Comparison of ENCODE assay signal across 25 cellular contexts in the genomic region with DNA sequence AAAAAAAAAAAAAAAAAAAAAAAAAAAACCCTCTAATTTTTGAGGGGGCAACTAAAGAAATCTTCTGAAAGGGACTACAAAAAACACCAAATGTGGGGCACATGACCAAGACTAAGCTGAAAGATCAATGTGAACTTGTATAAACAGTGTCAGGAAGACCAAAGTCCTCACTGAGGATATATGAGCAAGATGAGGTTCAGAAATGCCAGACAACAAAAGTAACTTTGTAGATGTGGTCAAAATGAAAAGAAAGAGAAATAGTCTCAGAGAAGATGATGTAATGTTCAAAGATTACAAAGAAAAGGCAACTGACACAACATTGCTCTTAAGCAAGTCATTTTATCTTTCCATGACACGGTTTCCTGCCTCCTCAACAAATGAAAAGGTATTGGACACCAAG. TPM values are rescaled to one million over a fixed set of nuclear protein-coding genes. Genes with fewer than 3 reads are reported as not detected.
"Had no signal": no experiment of that assay in that cellular context is flagged by ENCODE, and none has a peak within 500 bp of the region (broad histone marks: within the 10 kb centered on the region; RNA-seq: fewer than 3 reads in every experiment).

No MANE protein-coding gene starts in this region.

- FAIRE-seq: kidney had no signal

- ATAC-seq: activated CD4-positive, alpha-beta T cell treated with anti-CD3 and anti-CD28 coated beads for 36 hours; activated CD8-positive, alpha-beta memory T cell treated with anti-CD3 and anti-CD28 coated beads, Interleukin-2, amount 10 ng/mL, durations not matched to agents 7 days and 5 days; activated CD8-positive, alpha-beta T cell treated with anti-CD3 and anti-CD28 coated beads, Interleukin-2, amount 10 ng/mL, durations not matched to agents 7 days and 5 days; body of pancreas; heart left ventricle; mucosa of descending colon; natural killer cell treated with Interleukin-12 subunit alpha and Interleukin-12 subunit beta and Interleukin-15 and Interleukin-18, amount 100 ng/mL, for 72 hours; right cardiac atrium; stimulated activated naive CD8-positive, alpha-beta T cell treated with anti-CD3 and anti-CD28 coated beads, Interleukin-15, Interleukin-2, amounts not matched to agents 100 U/mL and 50 U/mL, for 24 hours had no signal

- DNase-seq: activated CD4-positive, alpha-beta T cell treated with anti-CD3 and anti-CD28 coated beads for 36 hours; activated CD4-positive, CD25-positive, alpha-beta regulatory T cell; activated CD8-positive, alpha-beta memory T cell treated with anti-CD3 and anti-CD28 coated beads, Interleukin-2, amount 10 ng/mL, durations not matched to agents 7 days and 5 days; activated CD8-positive, alpha-beta T cell treated with anti-CD3 and anti-CD28 coated beads, Interleukin-2, amount 10 ng/mL, durations not matched to agents 7 days and 5 days; activated T-cell treated with anti-CD3 and anti-CD28 coated beads, Interleukin-2, amount 50 U/mL, for 48 hours; body of pancreas; cerebellar nuclear complex; colonic mucosa; effector CD8-positive, alpha-beta T cell; foreskin fibroblast; heart left ventricle; hypothalamus; immature natural killer cell; kidney; mucosa of descending colon; right cardiac atrium; stimulated activated CD4-positive, alpha-beta T cell treated with anti-CD3 and anti-CD28 coated beads, Interleukin-4, amount 100 ng/mL, for 1 hour; stimulated activated naive CD8-positive, alpha-beta T cell treated with anti-CD3 and anti-CD28 coated beads, Interleukin-15, Interleukin-2, amounts not matched to agents 100 U/mL and 50 U/mL, for 24 hours; testis; transverse colon had no signal

RNA-seq across cellular contexts. Expression of gene PTPRZ1, which starts 48.7 kb away (rescaled TPM):
- total RNA-seq: activated CD4-positive, alpha-beta T cell treated with anti-CD3 and anti-CD28 coated beads for 36 hours; activated CD8-positive, alpha-beta memory T cell treated with anti-CD3 and anti-CD28 coated beads, Interleukin-2, amount 10 ng/mL, durations not matched to agents 7 days and 5 days; activated CD8-positive, alpha-beta T cell treated with anti-CD3 and anti-CD28 coated beads, Interleukin-2, amount 10 ng/mL, durations not matched to agents 7 days and 5 days; activated T-helper 2 cell treated with anti-CD3 and anti-CD28 coated beads, Interferon-gamma antibody, Interleukin-2, Interleukin-4, amounts not matched to agents 10 μg/mL and 5 μg/mL and 100 μg/mL, durations not matched to agents 14 hours and 24 hours and 36 hours; dermis microvascular lymphatic vessel endothelial cell; fibroblast of lung; myocyte; natural killer cell treated with Interleukin-12 subunit alpha and Interleukin-12 subunit beta and Interleukin-15 and Interleukin-18, amount 100 ng/mL, for 72 hours had no signal
